23 cellular contexts compared by ENCODE assay signal in genomic region chr2:6545336-6545735, GRCh38.
"Had no signal": no experiment of that assay in that cellular context is flagged by ENCODE, and none has a peak within 500 bp of the region (broad histone marks: within the 10 kb centered on the region; RNA-seq: fewer than 3 reads in every experiment).

No MANE protein-coding gene starts in this region.

- H3K4me3 ChIP-seq: cardiac muscle cell had no signal

- DNase-seq: activated CD4-positive, alpha-beta memory T cell treated with anti-CD3 and anti-CD28 coated beads for 36 hours; activated CD4-positive, alpha-beta T cell treated with anti-CD3 and anti-CD28 coated beads, Interleukin-2, amount 10 ng/mL, durations not matched to agents 7 days and 5 days; activated CD4-positive, CD25-positive, alpha-beta regulatory T cell; activated CD8-positive, alpha-beta memory T cell treated with anti-CD3 and anti-CD28 coated beads for 24 hours; activated gamma-delta T cell; activated naive CD4-positive, alpha-beta T cell treated with anti-CD3 and anti-CD28 coated beads for 36 hours; activated T-cell treated with anti-CD3 and anti-CD28 coated beads, Interleukin-2, amount 50 U/mL, for 4 hours; amygdala; Kasumi-1; KBM-7; NCI-H1092; NCI-H1417; NCI-H1930; NCI-H2171; NCI-H2227 treated with DMSO at 0.1 percent for 48 hours; NCI-H526; NCI-H774; NK-92 treated with Interleukin-12 subunit alpha and Interleukin-12 subunit beta, amount 100 ng/mL, for 24 hours; SHP77 treated with DMSO at 0.1 percent for 48 hours; T-cell; T-helper 2 cell had no signal

- ATAC-seq: activated T-cell treated with anti-CD3 and anti-CD28 coated beads, Interleukin-2, amount 50 U/mL, for 4 hours; activated T-helper 17 cell treated with anti-CD3 and anti-CD28 coated beads, Interleukin-2, amount 50 U/mL, for 72 hours; T-cell had no signal
